ENCODE assay signal across 18 cellular contexts in the genomic region with DNA sequence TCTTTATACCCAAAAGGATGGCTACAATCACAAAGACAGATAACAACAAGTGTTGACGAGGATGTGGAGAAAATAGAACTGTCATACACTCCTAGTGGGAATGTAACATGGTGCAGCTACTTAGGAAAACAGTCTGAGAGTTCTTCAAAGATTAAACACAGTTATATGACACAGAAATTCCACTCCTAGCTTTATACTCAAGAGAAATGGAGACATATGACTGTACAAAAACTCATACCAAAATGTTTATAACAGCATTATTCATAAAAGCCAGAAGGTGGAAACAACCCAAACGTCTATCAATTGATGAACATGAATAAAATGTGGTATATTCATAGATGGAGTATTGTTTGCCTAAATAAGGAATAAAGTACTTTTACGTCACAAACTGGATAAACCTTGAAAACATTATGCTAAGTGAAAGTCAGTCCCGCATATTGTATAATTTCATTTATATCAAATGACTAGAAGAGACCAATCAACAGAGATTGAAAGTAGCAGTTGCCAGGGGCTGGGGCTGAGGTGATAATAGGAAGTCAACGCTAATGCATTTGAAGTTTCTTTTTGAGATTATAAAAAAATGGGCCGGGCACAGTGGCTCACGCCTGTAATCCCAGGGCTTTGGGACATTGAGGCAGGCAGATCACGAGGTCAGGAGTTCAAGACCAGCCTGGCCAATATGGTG.
DNase-seq lines count a peak whose midpoint lies in the region; ATAC-seq and TF ChIP-seq lines count a peak whose summit lies in the region.
"Had no signal": no experiment of that assay in that cellular context is flagged by ENCODE, and none has a peak within 500 bp of the region (broad histone marks: within the 10 kb centered on the region; RNA-seq: fewer than 3 reads in every experiment).

No MANE protein-coding gene starts in this region.

- H3K4me3 Mint-ChIP-seq in activated CD4-positive, alpha-beta T cell treated with anti-CD3 and anti-CD28 coated beads for 36 hours = no peak overlapping the region
- H3K4me3 Mint-ChIP-seq in activated T-helper 2 cell treated with anti-CD3 and anti-CD28 coated beads, Interferon-gamma antibody, Interleukin-2, Interleukin-4, amounts not matched to agents 10 μg/mL and 5 μg/mL and 100 μg/mL, durations not matched to agents 14 hours and 24 hours and 36 hours (ENCODE audit: low read depth) = no peak overlapping the region
- H3K4me3 Mint-ChIP-seq in stimulated activated effector memory CD8-positive, alpha-beta T cell treated with anti-CD3 and anti-CD28 coated beads, Interleukin-12 subunit alpha, Interleukin-12 subunit beta, amount 100 ng/mL, for 72 hours = no peak overlapping the region
- H3K4me3 Mint-ChIP-seq in osteocyte (ENCODE audit: unreplicated experiment) = no peak overlapping the region
- H3K4me3 Mint-ChIP-seq: CD4-positive, alpha-beta T cell had no signal

- H3K36me3 Mint-ChIP-seq in activated CD4-positive, alpha-beta T cell treated with anti-CD3 and anti-CD28 coated beads for 36 hours (ENCODE audit: low read depth) = peaks cover 4% of the 10 kb centered on the region
- no peaks in the 10 kb centered on the region for H3K36me3 Mint-ChIP-seq in activated T-helper 2 cell treated with anti-CD3 and anti-CD28 coated beads, Interferon-gamma antibody, Interleukin-2, Interleukin-4, amounts not matched to agents 10 μg/mL and 5 μg/mL and 100 μg/mL, durations not matched to agents 14 hours and 24 hours and 36 hours (ENCODE audit: low read depth)
- H3K36me3 Mint-ChIP-seq in stimulated activated effector memory CD8-positive, alpha-beta T cell treated with anti-CD3 and anti-CD28 coated beads, Interleukin-12 subunit alpha, Interleukin-12 subunit beta, amount 100 ng/mL, for 72 hours = peaks cover 7% of the 10 kb centered on the region
- H3K36me3 Mint-ChIP-seq in osteocyte (ENCODE audit: unreplicated experiment) = no peaks in the 10 kb centered on the region

- in situ Hi-C loops in G401 (cut with HindIII; ENCODE audit: low sequenced_read_pairs) = no loop called here

- peak; percentile 74 for ATAC-seq in activated CD4-positive, alpha-beta T cell treated with anti-CD3 and anti-CD28 coated beads for 36 hours
- ATAC-seq in stimulated activated effector memory CD8-positive, alpha-beta T cell treated with anti-CD3 and anti-CD28 coated beads, Interleukin-12 subunit alpha, Interleukin-12 subunit beta, amount 100 ng/mL, for 72 hours = peak; percentile 57
- no peak for ATAC-seq in HG03432 (IDR thresholded peaks at IDR 0.05; ENCODE audit: unreplicated experiment)

- no peak for DNase-seq in activated CD4-positive, alpha-beta T cell treated with anti-CD3 and anti-CD28 coated beads for 36 hours
- DNase-seq in activated CD4-positive, alpha-beta T cell treated with anti-CD3 and anti-CD28 coated beads for 48 hours = no peak
- DNase-seq in EH (ENCODE audit: low read depth) = peak; percentile 3
- DNase-seq in activated T-helper 2 cell treated with anti-CD3 and anti-CD28 coated beads, Interferon-gamma antibody, Interleukin-2, Interleukin-4, amounts not matched to agents 10 μg/mL and 5 μg/mL and 100 μg/mL, durations not matched to agents 14 hours and 24 hours and 36 hours (ENCODE audit: low spot score) = no peak
- DNase-seq in stimulated activated effector memory CD8-positive, alpha-beta T cell treated with anti-CD3 and anti-CD28 coated beads, Interleukin-12 subunit alpha, Interleukin-12 subunit beta, amount 100 ng/mL, for 72 hours (ENCODE audit: low spot score in 2 of 2) = no peak
- no peak for DNase-seq in osteocyte (ENCODE audit: extremely low spot score, unreplicated experiment)
- no peak for DNase-seq in G401 (ENCODE audit: low spot score)
- DNase-seq: 8988T; BE2C; CD4-positive, alpha-beta T cell; DMS153; KG1; NCI-H1105 treated with DMSO at 0.1 percent for 48 hours; NCI-H1694 treated with DMSO at 0.1 percent for 48 hours; NCI-H510A; NCI-H774; SHP77 had no signal

- no peaks in the 10 kb centered on the region for H3K27me3 Mint-ChIP-seq in activated CD4-positive, alpha-beta T cell treated with anti-CD3 and anti-CD28 coated beads for 36 hours
- H3K27me3 Mint-ChIP-seq in activated T-helper 2 cell treated with anti-CD3 and anti-CD28 coated beads, Interferon-gamma antibody, Interleukin-2, Interleukin-4, amounts not matched to agents 10 μg/mL and 5 μg/mL and 100 μg/mL, durations not matched to agents 14 hours and 24 hours and 36 hours (ENCODE audit: low read depth) = no peaks in the 10 kb centered on the region
- H3K27me3 Mint-ChIP-seq in osteocyte (ENCODE audit: unreplicated experiment) = no peaks in the 10 kb centered on the region
- H3K27me3 Mint-ChIP-seq: CD4-positive, alpha-beta T cell had no signal

- peaks cover 29% of the 10 kb centered on the region for H3K4me1 Mint-ChIP-seq in activated CD4-positive, alpha-beta T cell treated with anti-CD3 and anti-CD28 coated beads for 36 hours
- peaks cover 10% of the 10 kb centered on the region for H3K4me1 Mint-ChIP-seq in activated T-helper 2 cell treated with anti-CD3 and anti-CD28 coated beads, Interferon-gamma antibody, Interleukin-2, Interleukin-4, amounts not matched to agents 10 μg/mL and 5 μg/mL and 100 μg/mL, durations not matched to agents 14 hours and 24 hours and 36 hours (ENCODE audit: low read depth)
- H3K4me1 Mint-ChIP-seq in stimulated activated effector memory CD8-positive, alpha-beta T cell treated with anti-CD3 and anti-CD28 coated beads, Interleukin-12 subunit alpha, Interleukin-12 subunit beta, amount 100 ng/mL, for 72 hours = peaks cover 25% of the 10 kb centered on the region
- peaks cover 37% of the 10 kb centered on the region for H3K4me1 Mint-ChIP-seq in osteocyte (ENCODE audit: unreplicated experiment)

- POLR2A ChIA-PET in activated CD4-positive, alpha-beta T cell treated with anti-CD3 and anti-CD28 coated beads for 36 hours (lab: Charles Lee) = interaction anchor here (0.6 to 0.9 kb wide), 2 partner anchors 11 to 24 kb away, joined by 3 read pairs; no protein-coding TSS in a partner anchor

- H3K9me3 Mint-ChIP-seq in activated CD4-positive, alpha-beta T cell treated with anti-CD3 and anti-CD28 coated beads for 36 hours (ENCODE audit: low read depth) = no peaks in the 10 kb centered on the region
- no peaks in the 10 kb centered on the region for H3K9me3 Mint-ChIP-seq in activated T-helper 2 cell treated with anti-CD3 and anti-CD28 coated beads, Interferon-gamma antibody, Interleukin-2, Interleukin-4, amounts not matched to agents 10 μg/mL and 5 μg/mL and 100 μg/mL, durations not matched to agents 14 hours and 24 hours and 36 hours
- no peaks in the 10 kb centered on the region for H3K9me3 Mint-ChIP-seq in stimulated activated effector memory CD8-positive, alpha-beta T cell treated with anti-CD3 and anti-CD28 coated beads, Interleukin-12 subunit alpha, Interleukin-12 subunit beta, amount 100 ng/mL, for 72 hours
- H3K9me3 Mint-ChIP-seq in osteocyte (ENCODE audit: unreplicated experiment) = no peaks in the 10 kb centered on the region
- H3K9me3 Mint-ChIP-seq: CD4-positive, alpha-beta T cell had no signal

- CTCF ChIA-PET in activated CD4-positive, alpha-beta T cell treated with anti-CD3 and anti-CD28 coated beads for 36 hours (lab: Charles Lee) = interaction anchor here (0.6 to 1.1 kb wide), 4 partner anchors 20 to 567 kb away, joined by 3 to 5 read pairs (median 3); no protein-coding TSS in a partner anchor

- H3K27ac Mint-ChIP-seq in activated CD4-positive, alpha-beta T cell treated with anti-CD3 and anti-CD28 coated beads for 36 hours = peak overlapping the region; percentile 56
- H3K27ac Mint-ChIP-seq in activated T-helper 2 cell treated with anti-CD3 and anti-CD28 coated beads, Interferon-gamma antibody, Interleukin-2, Interleukin-4, amounts not matched to agents 10 μg/mL and 5 μg/mL and 100 μg/mL, durations not matched to agents 14 hours and 24 hours and 36 hours = peak overlapping the region; percentile 60
- no peak overlapping the region for H3K27ac Mint-ChIP-seq in stimulated activated effector memory CD8-positive, alpha-beta T cell treated with anti-CD3 and anti-CD28 coated beads, Interleukin-12 subunit alpha, Interleukin-12 subunit beta, amount 100 ng/mL, for 72 hours
- H3K27ac Mint-ChIP-seq in osteocyte (ENCODE audit: unreplicated experiment) = no peak overlapping the region
- H3K27ac Mint-ChIP-seq: CD4-positive, alpha-beta T cell had no signal

- TF ChIP-seq CTCF in osteocyte (IDR thresholded peaks at IDR 0.05) = no peak

- intact Hi-C loops in activated CD4-positive, alpha-beta T cell treated with anti-CD3 and anti-CD28 coated beads for 36 hours (cut with DNase I, micrococcal nuclease) = no loop called here
- intact Hi-C loops in activated T-helper 2 cell treated with anti-CD3 and anti-CD28 coated beads, Interferon-gamma antibody, Interleukin-2, Interleukin-4, amounts not matched to agents 10 μg/mL and 5 μg/mL and 100 μg/mL, durations not matched to agents 14 hours and 24 hours and 36 hours (cut with micrococcal nuclease) = no loop called here

Comparison
In these comparisons a context has a peak if more than half of its experiments do, and no peak if none do; other contexts are left out.
1. H3K27ac Mint-ChIP-seq: peak in activated CD4-positive, alpha-beta T cell treated with anti-CD3 and anti-CD28 coated beads for 36 hours (single experiment) and activated T-helper 2 cell treated with anti-CD3 and anti-CD28 coated beads, Interferon-gamma antibody, Interleukin-2, Interleukin-4, amounts not matched to agents 10 μg/mL and 5 μg/mL and 100 μg/mL, durations not matched to agents 14 hours and 24 hours and 36 hours (single experiment); none in stimulated activated effector memory CD8-positive, alpha-beta T cell treated with anti-CD3 and anti-CD28 coated beads, Interleukin-12 subunit alpha, Interleukin-12 subunit beta, amount 100 ng/mL, for 72 hours (single experiment) and osteocyte (single experiment).